In the genomic region with DNA sequence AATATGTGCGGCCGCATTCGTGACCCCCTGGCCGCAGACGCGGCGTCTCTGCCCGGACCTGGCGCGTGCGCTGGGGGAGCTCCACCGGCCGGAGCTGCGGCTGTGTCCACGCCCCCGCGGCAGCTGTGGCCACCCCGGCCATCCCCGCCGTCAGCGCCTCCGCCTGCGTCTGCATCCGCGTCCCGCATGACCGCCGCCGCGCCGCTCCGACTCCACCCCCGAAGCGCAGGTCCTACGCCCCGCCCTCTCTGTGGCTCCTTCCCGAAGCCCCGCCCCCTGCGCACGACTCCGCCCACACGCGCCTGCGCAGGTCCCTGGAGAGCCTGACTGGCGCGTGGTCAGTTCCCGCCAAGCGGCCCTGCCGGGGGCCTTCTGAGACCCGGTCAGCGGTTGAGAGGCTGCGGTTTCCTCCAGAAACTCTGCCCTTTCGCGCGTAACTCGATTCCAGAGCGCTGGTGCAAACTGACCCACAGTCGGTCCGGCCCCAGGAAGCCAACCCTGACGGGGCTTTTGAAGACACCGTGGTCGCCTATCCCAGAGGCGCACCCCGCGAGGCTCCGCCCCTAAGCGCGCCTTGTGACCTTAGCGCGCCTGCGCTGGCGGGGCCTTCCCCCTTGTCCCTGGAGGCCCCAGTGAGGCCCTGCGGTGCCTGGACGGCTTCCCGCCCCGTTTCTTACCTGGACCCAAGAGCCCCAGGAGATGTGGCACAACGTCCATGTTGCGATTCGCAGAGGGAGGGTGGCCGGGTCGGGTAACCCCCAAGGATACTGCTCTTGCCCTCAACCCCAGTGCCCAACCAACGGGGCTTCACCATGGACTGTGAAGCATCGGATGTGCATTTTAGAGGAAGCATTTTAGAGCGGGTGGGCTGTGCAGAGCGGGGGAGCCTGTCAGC, we compare ENCODE assay signal across 1 cellular context.
TF ChIP-seq lines count a peak whose summit lies in the region.

A gene with protein sequence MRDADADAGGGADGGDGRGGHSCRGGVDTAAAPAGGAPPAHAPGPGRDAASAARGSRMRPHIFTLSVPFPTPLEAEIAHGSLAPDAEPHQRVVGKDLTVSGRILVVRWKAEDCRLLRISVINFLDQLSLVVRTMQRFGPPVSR (minus strand): TSS at position 554 of the 895 bp plus-strand sequence. CDS start 366 bp downstream, at position 188.

TF ChIP-seq in HepG2, 621 proteins besides CTCF, POLR2A, EP300 and RAD21 (continued from another document and continues in another):
- TF ChIP-seq, protein P1, sequence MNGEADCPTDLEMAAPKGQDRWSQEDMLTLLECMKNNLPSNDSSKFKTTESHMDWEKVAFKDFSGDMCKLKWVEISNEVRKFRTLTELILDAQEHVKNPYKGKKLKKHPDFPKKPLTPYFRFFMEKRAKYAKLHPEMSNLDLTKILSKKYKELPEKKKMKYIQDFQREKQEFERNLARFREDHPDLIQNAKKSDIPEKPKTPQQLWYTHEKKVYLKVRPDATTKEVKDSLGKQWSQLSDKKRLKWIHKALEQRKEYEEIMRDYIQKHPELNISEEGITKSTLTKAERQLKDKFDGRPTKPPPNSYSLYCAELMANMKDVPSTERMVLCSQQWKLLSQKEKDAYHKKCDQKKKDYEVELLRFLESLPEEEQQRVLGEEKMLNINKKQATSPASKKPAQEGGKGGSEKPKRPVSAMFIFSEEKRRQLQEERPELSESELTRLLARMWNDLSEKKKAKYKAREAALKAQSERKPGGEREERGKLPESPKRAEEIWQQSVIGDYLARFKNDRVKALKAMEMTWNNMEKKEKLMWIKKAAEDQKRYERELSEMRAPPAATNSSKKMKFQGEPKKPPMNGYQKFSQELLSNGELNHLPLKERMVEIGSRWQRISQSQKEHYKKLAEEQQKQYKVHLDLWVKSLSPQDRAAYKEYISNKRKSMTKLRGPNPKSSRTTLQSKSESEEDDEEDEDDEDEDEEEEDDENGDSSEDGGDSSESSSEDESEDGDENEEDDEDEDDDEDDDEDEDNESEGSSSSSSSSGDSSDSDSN (CRISPR knock-in tag; IDR thresholded peaks at IDR 0.05) = no peak
- TF ChIP-seq ZNF780A (CRISPR knock-in tag; IDR thresholded peaks at IDR 0.05) = no peak
- TF ChIP-seq TRIM24 (CRISPR knock-in tag; IDR thresholded peaks at IDR 0.05) = no peak
- no peak for TF ChIP-seq ASH2L (IDR thresholded peaks at IDR 0.05; ENCODE audit: insufficient read length, low read depth, low read length)
- TF ChIP-seq, protein P2, sequence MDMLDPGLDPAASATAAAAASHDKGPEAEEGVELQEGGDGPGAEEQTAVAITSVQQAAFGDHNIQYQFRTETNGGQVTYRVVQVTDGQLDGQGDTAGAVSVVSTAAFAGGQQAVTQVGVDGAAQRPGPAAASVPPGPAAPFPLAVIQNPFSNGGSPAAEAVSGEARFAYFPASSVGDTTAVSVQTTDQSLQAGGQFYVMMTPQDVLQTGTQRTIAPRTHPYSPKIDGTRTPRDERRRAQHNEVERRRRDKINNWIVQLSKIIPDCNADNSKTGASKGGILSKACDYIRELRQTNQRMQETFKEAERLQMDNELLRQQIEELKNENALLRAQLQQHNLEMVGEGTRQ (IDR thresholded peaks at IDR 0.05; ENCODE audit: low read depth, low read length) = no peak
- TF ChIP-seq, protein P2 (CRISPR knock-in tag; IDR thresholded peaks at IDR 0.05; ENCODE audit: borderline replicate concordance) = no peak
- TF ChIP-seq HHEX (CRISPR knock-in tag; IDR thresholded peaks at IDR 0.05) = no peak
- TF ChIP-seq ZNF441 (CRISPR knock-in tag; IDR thresholded peaks at IDR 0.05; ENCODE audit: borderline replicate concordance) = no peak; the same call in 1 of the 2 replicates
- no peak for TF ChIP-seq GABPA (IDR thresholded peaks at IDR 0.05; ENCODE audit: low read depth, low read length)
- no peak for TF ChIP-seq GABPA (CRISPR knock-in tag; IDR thresholded peaks at IDR 0.05; ENCODE audit: low read depth)
- TF ChIP-seq ZFP41 (CRISPR knock-in tag; IDR thresholded peaks at IDR 0.05; ENCODE audit: borderline replicate concordance) = no peak
- peak; percentile 65 for TF ChIP-seq SAP130 (CRISPR knock-in tag; IDR thresholded peaks at IDR 0.05; ENCODE audit: low read depth)
- TF ChIP-seq XRCC5 (optimal IDR thresholded peaks at IDR 0.05; ENCODE audit: low read length) = no peak
- no peak for TF ChIP-seq ZSCAN30 (CRISPR knock-in tag; IDR thresholded peaks at IDR 0.05)
- no peak for TF ChIP-seq FOXA1 (IDR thresholded peaks at IDR 0.05)
- no peak for TF ChIP-seq FOXA1 (CRISPR knock-in tag; IDR thresholded peaks at IDR 0.05)
- no peak for TF ChIP-seq MAZ (IDR thresholded peaks at IDR 0.05; ENCODE audit: borderline replicate concordance, low read depth, low read length)
- no peak for TF ChIP-seq MAZ (CRISPR knock-in tag; IDR thresholded peaks at IDR 0.05; ENCODE audit: low read depth)
- TF ChIP-seq, protein P3, sequence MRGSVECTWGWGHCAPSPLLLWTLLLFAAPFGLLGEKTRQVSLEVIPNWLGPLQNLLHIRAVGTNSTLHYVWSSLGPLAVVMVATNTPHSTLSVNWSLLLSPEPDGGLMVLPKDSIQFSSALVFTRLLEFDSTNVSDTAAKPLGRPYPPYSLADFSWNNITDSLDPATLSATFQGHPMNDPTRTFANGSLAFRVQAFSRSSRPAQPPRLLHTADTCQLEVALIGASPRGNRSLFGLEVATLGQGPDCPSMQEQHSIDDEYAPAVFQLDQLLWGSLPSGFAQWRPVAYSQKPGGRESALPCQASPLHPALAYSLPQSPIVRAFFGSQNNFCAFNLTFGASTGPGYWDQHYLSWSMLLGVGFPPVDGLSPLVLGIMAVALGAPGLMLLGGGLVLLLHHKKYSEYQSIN (CRISPR knock-in tag; IDR thresholded peaks at IDR 0.05; ENCODE audit: borderline replicate concordance) = no peak
- no peak for TF ChIP-seq GTF2F1 (IDR thresholded peaks at IDR 0.05; ENCODE audit: low read length)
- TF ChIP-seq, protein P4, sequence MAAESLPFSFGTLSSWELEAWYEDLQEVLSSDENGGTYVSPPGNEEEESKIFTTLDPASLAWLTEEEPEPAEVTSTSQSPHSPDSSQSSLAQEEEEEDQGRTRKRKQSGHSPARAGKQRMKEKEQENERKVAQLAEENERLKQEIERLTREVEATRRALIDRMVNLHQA (CRISPR knock-in tag; IDR thresholded peaks at IDR 0.05) = no peak
- TF ChIP-seq, protein P5, sequence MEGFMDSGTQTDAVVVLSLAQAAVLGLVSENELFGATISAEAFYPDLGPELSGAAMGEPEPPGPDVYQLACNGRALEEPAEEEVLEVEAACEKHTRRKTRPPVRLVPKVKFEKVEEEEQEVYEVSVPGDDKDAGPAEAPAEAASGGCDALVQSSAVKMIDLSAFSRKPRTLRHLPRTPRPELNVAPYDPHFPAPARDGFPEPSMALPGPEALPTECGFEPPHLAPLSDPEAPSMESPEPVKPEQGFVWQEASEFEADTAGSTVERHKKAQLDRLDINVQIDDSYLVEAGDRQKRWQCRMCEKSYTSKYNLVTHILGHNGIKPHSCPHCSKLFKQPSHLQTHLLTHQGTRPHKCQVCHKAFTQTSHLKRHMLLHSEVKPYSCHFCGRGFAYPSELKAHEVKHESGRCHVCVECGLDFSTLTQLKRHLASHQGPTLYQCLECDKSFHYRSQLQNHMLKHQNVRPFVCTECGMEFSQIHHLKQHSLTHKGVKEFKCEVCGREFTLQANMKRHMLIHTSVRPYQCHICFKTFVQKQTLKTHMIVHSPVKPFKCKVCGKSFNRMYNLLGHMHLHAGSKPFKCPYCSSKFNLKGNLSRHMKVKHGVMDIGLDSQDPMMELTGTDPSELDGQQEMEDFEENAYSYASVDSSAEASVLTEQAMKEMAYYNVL (CRISPR knock-in tag; IDR thresholded peaks at IDR 0.05; ENCODE audit: borderline replicate concordance) = no peak
- TF ChIP-seq MAF1 (CRISPR knock-in tag; IDR thresholded peaks at IDR 0.05; ENCODE audit: borderline replicate concordance) = no peak
- TF ChIP-seq ZBTB3 (CRISPR knock-in tag; IDR thresholded peaks at IDR 0.05; ENCODE audit: borderline replicate concordance, low read depth) = no peak
- no peak for TF ChIP-seq SCMH1 (CRISPR knock-in tag; IDR thresholded peaks at IDR 0.05; ENCODE audit: borderline replicate concordance)
- no peak for TF ChIP-seq ZNF205 (CRISPR knock-in tag; IDR thresholded peaks at IDR 0.05)
- TF ChIP-seq ZNF326 (CRISPR knock-in tag; IDR thresholded peaks at IDR 0.05; ENCODE audit: borderline replicate concordance) = no peak
- TF ChIP-seq, protein P6, sequence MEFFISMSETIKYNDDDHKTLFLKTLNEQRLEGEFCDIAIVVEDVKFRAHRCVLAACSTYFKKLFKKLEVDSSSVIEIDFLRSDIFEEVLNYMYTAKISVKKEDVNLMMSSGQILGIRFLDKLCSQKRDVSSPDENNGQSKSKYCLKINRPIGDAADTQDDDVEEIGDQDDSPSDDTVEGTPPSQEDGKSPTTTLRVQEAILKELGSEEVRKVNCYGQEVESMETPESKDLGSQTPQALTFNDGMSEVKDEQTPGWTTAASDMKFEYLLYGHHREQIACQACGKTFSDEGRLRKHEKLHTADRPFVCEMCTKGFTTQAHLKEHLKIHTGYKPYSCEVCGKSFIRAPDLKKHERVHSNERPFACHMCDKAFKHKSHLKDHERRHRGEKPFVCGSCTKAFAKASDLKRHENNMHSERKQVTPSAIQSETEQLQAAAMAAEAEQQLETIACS (CRISPR knock-in tag; IDR thresholded peaks at IDR 0.05) = peak; percentile 50; the same call in 1 of the 2 replicates
- no peak for TF ChIP-seq ZNF746 (CRISPR knock-in tag; IDR thresholded peaks at IDR 0.05)
- no peak for TF ChIP-seq RCOR2 (CRISPR knock-in tag; IDR thresholded peaks at IDR 0.05)
- no peak for TF ChIP-seq ZNF816 (CRISPR knock-in tag; IDR thresholded peaks at IDR 0.05; ENCODE audit: borderline replicate concordance)
- TF ChIP-seq CREB1 (IDR thresholded peaks at IDR 0.05) = no peak; the same call in 1 of the 2 replicates
- TF ChIP-seq CREB1 (CRISPR knock-in tag; IDR thresholded peaks at IDR 0.05) = no peak
- TF ChIP-seq, protein P7, sequence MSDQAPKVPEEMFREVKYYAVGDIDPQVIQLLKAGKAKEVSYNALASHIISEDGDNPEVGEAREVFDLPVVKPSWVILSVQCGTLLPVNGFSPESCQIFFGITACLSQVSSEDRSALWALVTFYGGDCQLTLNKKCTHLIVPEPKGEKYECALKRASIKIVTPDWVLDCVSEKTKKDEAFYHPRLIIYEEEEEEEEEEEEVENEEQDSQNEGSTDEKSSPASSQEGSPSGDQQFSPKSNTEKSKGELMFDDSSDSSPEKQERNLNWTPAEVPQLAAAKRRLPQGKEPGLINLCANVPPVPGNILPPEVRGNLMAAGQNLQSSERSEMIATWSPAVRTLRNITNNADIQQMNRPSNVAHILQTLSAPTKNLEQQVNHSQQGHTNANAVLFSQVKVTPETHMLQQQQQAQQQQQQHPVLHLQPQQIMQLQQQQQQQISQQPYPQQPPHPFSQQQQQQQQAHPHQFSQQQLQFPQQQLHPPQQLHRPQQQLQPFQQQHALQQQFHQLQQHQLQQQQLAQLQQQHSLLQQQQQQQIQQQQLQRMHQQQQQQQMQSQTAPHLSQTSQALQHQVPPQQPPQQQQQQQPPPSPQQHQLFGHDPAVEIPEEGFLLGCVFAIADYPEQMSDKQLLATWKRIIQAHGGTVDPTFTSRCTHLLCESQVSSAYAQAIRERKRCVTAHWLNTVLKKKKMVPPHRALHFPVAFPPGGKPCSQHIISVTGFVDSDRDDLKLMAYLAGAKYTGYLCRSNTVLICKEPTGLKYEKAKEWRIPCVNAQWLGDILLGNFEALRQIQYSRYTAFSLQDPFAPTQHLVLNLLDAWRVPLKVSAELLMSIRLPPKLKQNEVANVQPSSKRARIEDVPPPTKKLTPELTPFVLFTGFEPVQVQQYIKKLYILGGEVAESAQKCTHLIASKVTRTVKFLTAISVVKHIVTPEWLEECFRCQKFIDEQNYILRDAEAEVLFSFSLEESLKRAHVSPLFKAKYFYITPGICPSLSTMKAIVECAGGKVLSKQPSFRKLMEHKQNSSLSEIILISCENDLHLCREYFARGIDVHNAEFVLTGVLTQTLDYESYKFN (CRISPR knock-in tag; conservative IDR thresholded peaks at IDR 0.05) = 0 out of 2 replicates have a peak, but pooled peaks have one; percentile 23
- TF ChIP-seq AGO1 (IDR thresholded peaks at IDR 0.05; ENCODE audit: low read depth, low read length, poor library complexity, severe bottlenecking) = peak; percentile 96
- peak; percentile 66; the same call in 1 of the 2 replicates for TF ChIP-seq NKX3-1 (CRISPR knock-in tag; IDR thresholded peaks at IDR 0.05)
- no peak for TF ChIP-seq JUNB (CRISPR knock-in tag; IDR thresholded peaks at IDR 0.05; ENCODE audit: borderline replicate concordance)
- TF ChIP-seq RORA (CRISPR knock-in tag; IDR thresholded peaks at IDR 0.05) = no peak
- TF ChIP-seq, protein P8, sequence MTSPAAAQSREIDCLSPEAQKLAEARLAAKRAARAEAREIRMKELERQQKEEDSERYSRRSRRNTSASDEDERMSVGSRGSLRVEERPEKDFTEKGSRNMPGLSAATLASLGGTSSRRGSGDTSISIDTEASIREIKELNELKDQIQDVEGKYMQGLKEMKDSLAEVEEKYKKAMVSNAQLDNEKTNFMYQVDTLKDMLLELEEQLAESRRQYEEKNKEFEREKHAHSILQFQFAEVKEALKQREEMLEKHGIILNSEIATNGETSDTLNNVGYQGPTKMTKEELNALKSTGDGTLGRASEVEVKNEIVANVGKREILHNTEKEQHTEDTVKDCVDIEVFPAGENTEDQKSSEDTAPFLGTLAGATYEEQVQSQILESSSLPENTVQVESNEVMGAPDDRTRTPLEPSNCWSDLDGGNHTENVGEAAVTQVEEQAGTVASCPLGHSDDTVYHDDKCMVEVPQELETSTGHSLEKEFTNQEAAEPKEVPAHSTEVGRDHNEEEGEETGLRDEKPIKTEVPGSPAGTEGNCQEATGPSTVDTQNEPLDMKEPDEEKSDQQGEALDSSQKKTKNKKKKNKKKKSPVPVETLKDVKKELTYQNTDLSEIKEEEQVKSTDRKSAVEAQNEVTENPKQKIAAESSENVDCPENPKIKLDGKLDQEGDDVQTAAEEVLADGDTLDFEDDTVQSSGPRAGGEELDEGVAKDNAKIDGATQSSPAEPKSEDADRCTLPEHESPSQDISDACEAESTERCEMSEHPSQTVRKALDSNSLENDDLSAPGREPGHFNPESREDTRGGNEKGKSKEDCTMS (CRISPR knock-in tag; conservative IDR thresholded peaks at IDR 0.05) = no peak
- TF ChIP-seq ONECUT2 (CRISPR knock-in tag; IDR thresholded peaks at IDR 0.05) = no peak
- 0 out of 2 replicates have a peak, but pooled peaks have one; percentile 40 for TF ChIP-seq KLF12 (CRISPR knock-in tag; IDR thresholded peaks at IDR 0.05; ENCODE audit: borderline replicate concordance)
- TF ChIP-seq SNAI1 (CRISPR knock-in tag; IDR thresholded peaks at IDR 0.05; ENCODE audit: borderline replicate concordance) = no peak
